ENCODE assay signal across 20 cellular contexts in genomic region chr20:35866446-35867202, GRCh38.
DNase-seq lines count a peak whose midpoint lies in the region; ATAC-seq and TF ChIP-seq lines count a peak whose summit lies in the region.
"Had no signal": no experiment of that assay in that cellular context is flagged by ENCODE, and none has a peak within 500 bp of the region (broad histone marks: within the 10 kb centered on the region; RNA-seq: fewer than 3 reads in every experiment).

No MANE protein-coding gene starts in this region.

- H4K8ac ChIP-seq in neuronal stem cell (ENCODE audit: low read depth, low read length) = no peak overlapping the region

- H2BK15ac ChIP-seq in neuronal stem cell (ENCODE audit: low read length) = no peak overlapping the region

- no peak for TF ChIP-seq CTCF in CD4-positive, alpha-beta T cell (IDR thresholded peaks at IDR 0.05)
- TF ChIP-seq CTCF in HEK293 (tag by site-specific recombination; IDR thresholded peaks at IDR 0.05) (no peak), choroid plexus epithelial cell (conservative IDR thresholded peaks at IDR 0.05; ENCODE audit: low read depth, low read length) (no peak), osteocyte (IDR thresholded peaks at IDR 0.05) (no peak)

- no peaks in the 10 kb centered on the region for H3K79me1 ChIP-seq in neuronal stem cell (ENCODE audit: low read depth, low read length)

- no peak overlapping the region for H3K4me3 Mint-ChIP-seq in CD4-positive, alpha-beta T cell
- H3K4me3 Mint-ChIP-seq in osteocyte (ENCODE audit: unreplicated experiment) = no peak overlapping the region
- H3K4me3 Mint-ChIP-seq: activated CD8-positive, alpha-beta T cell treated with anti-CD3 and anti-CD28 coated beads for 36 hours; CD14-positive monocyte; IgD-negative memory B cell had no signal

- H3K18ac ChIP-seq in neuronal stem cell (ENCODE audit: low read length) = no peak overlapping the region

- H3K4ac ChIP-seq in neuronal stem cell (ENCODE audit: low read length) = no peak overlapping the region

- no peak overlapping the region for H4K91ac ChIP-seq in neuronal stem cell (ENCODE audit: low read depth, low read length, poor library complexity)

- ATAC-seq in CD4-positive, alpha-beta T cell (ENCODE audit: poor library complexity) = no peak
- ATAC-seq in GM19351 (IDR thresholded peaks at IDR 0.05; ENCODE audit: unreplicated experiment) = no peak
- ATAC-seq: activated CD8-positive, alpha-beta T cell treated with anti-CD3 and anti-CD28 coated beads for 36 hours; body of pancreas; esophagus mucosa had no signal

- no peak overlapping the region for H3K4me2 ChIP-seq in neuronal stem cell (ENCODE audit: insufficient read depth, low read length, poor library complexity, severe bottlenecking)
- H3K4me2 ChIP-seq: PC-9 had no signal

- no peak overlapping the region for H3K27ac ChIP-seq in CD4-positive, alpha-beta T cell (ENCODE audit: low read depth, low read length)
- no peak overlapping the region for H3K27ac ChIP-seq in HEK293 (ENCODE audit: extremely low read depth, low read depth, low read length)
- H3K27ac ChIP-seq in neuronal stem cell (replicated peaks; ENCODE audit: low read length) = no peak overlapping the region
- H3K27ac ChIP-seq: body of pancreas, PC-9, sigmoid colon, suprapubic skin had no signal

- H3K36me3 ChIP-seq in HEK293 (ENCODE audit: control insufficient read depth in 2 of 2, insufficient read depth in 1 of 2, low read length in 2 of 2) = peaks cover 0 to 11% of the 10 kb centered on the region in 2 experiments; a peak in 2 of 3 replicates
- H3K36me3 ChIP-seq in neuronal stem cell (replicated peaks in 1 of 2; ENCODE audit: control insufficient read depth in 2 of 2, insufficient read depth in 2 of 2, low read length in 2 of 2) = peaks cover 3 to 65% of the 10 kb centered on the region in 2 donors

- H3K23ac ChIP-seq in neuronal stem cell (ENCODE audit: low read depth, low read length, poor library complexity) = no peak overlapping the region

- H3K27ac Mint-ChIP-seq in CD4-positive, alpha-beta T cell = peak overlapping the region; percentile 13
- peak overlapping the region; percentile 82 for H3K27ac Mint-ChIP-seq in osteocyte (ENCODE audit: unreplicated experiment)
- H3K27ac Mint-ChIP-seq: activated CD8-positive, alpha-beta T cell treated with anti-CD3 and anti-CD28 coated beads for 36 hours had no signal

- POLR2A ChIA-PET in CD4-positive, alpha-beta T cell (lab: Charles Lee) = no interaction called here
- POLR2A ChIA-PET in HEK293 (lab: Yijun Ruan, JAX) = no interaction called here

- no peaks in the 10 kb centered on the region for H3K9me3 Mint-ChIP-seq in CD4-positive, alpha-beta T cell
- H3K9me3 Mint-ChIP-seq in osteocyte (ENCODE audit: unreplicated experiment) = no peaks in the 10 kb centered on the region
- H3K9me3 Mint-ChIP-seq: activated CD8-positive, alpha-beta T cell treated with anti-CD3 and anti-CD28 coated beads for 36 hours; CD14-positive monocyte; IgD-negative memory B cell had no signal

- H3K4me3 ChIP-seq in HEK293 (ENCODE audit: low read depth, low read length) (no peak overlapping the region), choroid plexus epithelial cell (ENCODE audit: low read depth, low read length) (no peak overlapping the region), neuronal stem cell (ENCODE audit: low read length in 2 of 2) (no peak overlapping the region)
- H3K4me3 ChIP-seq: body of pancreas, PC-9, sigmoid colon, suprapubic skin had no signal

- no peak overlapping the region for H3K9ac ChIP-seq in neuronal stem cell (ENCODE audit: low read depth, low read length, poor library complexity)

- no peak overlapping the region for H2BK120ac ChIP-seq in neuronal stem cell (ENCODE audit: low read depth, low read length)

- no peak overlapping the region for H2BK5ac ChIP-seq in neuronal stem cell (ENCODE audit: low read length)

- H2AFZ ChIP-seq in neuronal stem cell (ENCODE audit: low read length) = no peak overlapping the region
- H2AFZ ChIP-seq: PC-9 had no signal

- no peaks in the 10 kb centered on the region for H3K9me3 ChIP-seq in CD4-positive, alpha-beta T cell (ENCODE audit: control insufficient read depth, low read length)
- H3K9me3 ChIP-seq in HEK293 (ENCODE audit: control insufficient read depth, insufficient read depth, low read depth, low read length) (no peaks in the 10 kb centered on the region), neuronal stem cell (replicated peaks in 1 of 2; ENCODE audit: control insufficient read depth in 2 of 2, insufficient read depth in 1 of 2, low read depth in 1 of 2, low read length in 2 of 2) (no peaks in the 10 kb centered on the region)
- H3K9me3 ChIP-seq: body of pancreas, sigmoid colon, suprapubic skin had no signal

- peaks cover 3% of the 10 kb centered on the region; the same call in 1 of the 2 replicates for H3K4me1 ChIP-seq in HEK293 (ENCODE audit: control insufficient read depth, insufficient read depth, low read length)
- H3K4me1 ChIP-seq in neuronal stem cell (ENCODE audit: control insufficient read depth in 2 of 2, insufficient read depth in 1 of 2, low read depth in 1 of 2, low read length in 2 of 2) = no peaks in the 10 kb centered on the region
- H3K4me1 ChIP-seq: body of pancreas had no signal

- intact Hi-C loops in CD4-positive, alpha-beta T cell (cut with DNase I, micrococcal nuclease) = no loop called here

- CTCF ChIA-PET in CD4-positive, alpha-beta T cell (lab: Charles Lee) = interaction anchor here (1.3 kb wide), 1 partner anchor 19 kb away, joined by 3 read pairs; no protein-coding TSS in a partner anchor
- CTCF ChIA-PET in HEK293 (lab: Yijun Ruan, JAX) = interaction anchor here (1.3 kb wide), 1 partner anchor 8 kb away, joined by 3 read pairs; no protein-coding TSS in a partner anchor

- no peaks in the 10 kb centered on the region for H3K27me3 ChIP-seq in CD4-positive, alpha-beta T cell (ENCODE audit: control insufficient read depth, insufficient read depth, low read length)
- H3K27me3 ChIP-seq in neuronal stem cell (ENCODE audit: control insufficient read depth in 3 of 3, insufficient read depth in 3 of 3, low read depth in 1 of 3, low read length in 3 of 3) = no peaks in the 10 kb centered on the region
- H3K27me3 ChIP-seq: body of pancreas, sigmoid colon, suprapubic skin had no signal

- H3K14ac ChIP-seq in neuronal stem cell (ENCODE audit: low read length) = no peak overlapping the region

- H3K36me3 Mint-ChIP-seq in CD4-positive, alpha-beta T cell (ENCODE audit: low read depth) = peaks cover 73% of the 10 kb centered on the region
- H3K36me3 Mint-ChIP-seq in osteocyte (ENCODE audit: unreplicated experiment) = peaks cover 4% of the 10 kb centered on the region
- H3K36me3 Mint-ChIP-seq: IgD-negative memory B cell had no signal

- no CpG with 5 or more reads among the region's 1 CpG for WGBS in neuronal stem cell (ENCODE audit: extremely low coverage in 2 of 2, insufficient read length in 2 of 2, insufficient replicate concordance in 1 of 2), 2 donors

- no peaks in the 10 kb centered on the region for H3K27me3 Mint-ChIP-seq in CD4-positive, alpha-beta T cell
- no peaks in the 10 kb centered on the region for H3K27me3 Mint-ChIP-seq in osteocyte (ENCODE audit: unreplicated experiment)
- H3K27me3 Mint-ChIP-seq: activated CD8-positive, alpha-beta T cell treated with anti-CD3 and anti-CD28 coated beads for 36 hours; IgD-negative memory B cell had no signal

- no peaks in the 10 kb centered on the region for H3K4me1 Mint-ChIP-seq in CD4-positive, alpha-beta T cell (ENCODE audit: low read depth)
- peaks cover 43% of the 10 kb centered on the region for H3K4me1 Mint-ChIP-seq in osteocyte (ENCODE audit: unreplicated experiment)
- H3K4me1 Mint-ChIP-seq: CD14-positive monocyte, IgD-negative memory B cell had no signal

- no peak overlapping the region for H2AK5ac ChIP-seq in neuronal stem cell (ENCODE audit: low read depth, low read length)

- no peak for DNase-seq in CD4-positive, alpha-beta T cell
- peak; percentile 5 for DNase-seq in choroid plexus epithelial cell (ENCODE audit: low read depth)
- no peak for DNase-seq in osteocyte (ENCODE audit: extremely low spot score, unreplicated experiment)
- DNase-seq in neuronal stem cell (ENCODE audit: low spot score) = no peak
- DNase-seq in SKM-1 (lab: John Stamatoyannopoulos, UW; ENCODE audit: unreplicated experiment) = no peak
- DNase-seq: activated CD8-positive, alpha-beta T cell treated with anti-CD3 and anti-CD28 coated beads for 36 hours; body of pancreas; DND-41; NCI-H2081 treated with DMSO at 0.1 percent for 48 hours; NCI-H526; nucleus accumbens; PC-9; sigmoid colon; stimulated activated CD4-positive, alpha-beta T cell treated with anti-CD3 and anti-CD28 coated beads, Interleukin-2, amount 100 ng/mL, for 48 hours had no signal

- no peak overlapping the region for H2BK12ac ChIP-seq in neuronal stem cell (ENCODE audit: low read length)

TF ChIP-seq in HEK293, 187 proteins besides CTCF, POLR2A, EP300 and RAD21:
- TF ChIP-seq SETDB1 (IDR thresholded peaks at IDR 0.05; ENCODE audit: insufficient read length, low read length) (no peak), PRDM6 (tag by site-specific recombination; IDR thresholded peaks at IDR 0.05) (0 out of 2 replicates have a peak, but pooled peaks have one; percentile 31)
